Comparison of ENCODE assay signal across 19 cellular contexts in the genomic region with DNA sequence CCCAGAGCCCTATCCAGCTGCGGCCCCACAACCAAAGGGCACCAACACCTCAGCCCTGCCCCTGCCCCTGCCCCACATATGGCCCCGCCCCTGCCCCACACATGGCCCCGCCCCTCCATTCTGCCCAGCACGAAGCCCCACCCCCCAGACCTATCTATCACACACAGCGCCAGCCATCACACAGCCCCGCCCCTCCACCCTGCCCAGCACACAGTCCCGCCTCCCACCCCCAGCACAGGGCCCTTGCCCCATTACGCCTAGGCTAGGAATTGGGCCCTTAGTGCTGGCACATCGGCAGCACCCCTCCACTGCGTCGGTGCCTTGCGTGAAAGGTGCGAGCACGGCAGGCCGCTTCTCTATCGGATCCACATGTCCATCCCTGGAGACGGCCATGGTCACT.
DNase-seq lines count a peak whose midpoint lies in the region; ATAC-seq and TF ChIP-seq lines count a peak whose summit lies in the region.
"Had no signal": no experiment of that assay in that cellular context is flagged by ENCODE, and none has a peak within 500 bp of the region (broad histone marks: within the 10 kb centered on the region; RNA-seq: fewer than 3 reads in every experiment).

No MANE protein-coding gene starts in this region.

- H4K20me1 ChIP-seq in neural progenitor cell (ENCODE audit: low read depth) = peaks cover 27% of the 10 kb centered on the region

- peaks cover 36% of the 10 kb centered on the region for H3F3A ChIP-seq in neural progenitor cell (ENCODE audit: low read depth)

- H3K4me3 ChIP-seq in H7 (ENCODE audit: insufficient read depth, low read depth, low read length) (no peak overlapping the region), neural progenitor cell (no peak overlapping the region)
- H3K4me3 ChIP-seq: lung, smooth muscle cell, transverse colon had no signal

- H3K36me3 ChIP-seq in H7 (replicated peaks; ENCODE audit: control insufficient read depth, insufficient read depth, low read length) (no peaks in the 10 kb centered on the region), neural progenitor cell (no peaks in the 10 kb centered on the region)
- H3K36me3 ChIP-seq: transverse colon had no signal

- H3K27ac ChIP-seq in cingulate gyrus (ENCODE audit: low read depth, low read length) (peak overlapping the region; percentile 98), neural progenitor cell (no peak overlapping the region)
- H3K27ac ChIP-seq: VCaP had no signal

- H3K4me2 ChIP-seq in neural progenitor cell = peak overlapping the region; percentile 29
- H3K4me2 ChIP-seq: smooth muscle cell had no signal

- H3K36me3 Mint-ChIP-seq in neural progenitor cell = peaks cover 7% of the 10 kb centered on the region
- H3K36me3 Mint-ChIP-seq in stimulated activated effector memory CD8-positive, alpha-beta T cell treated with anti-CD3 and anti-CD28 coated beads, Interleukin-12 subunit alpha, Interleukin-12 subunit beta, amount 100 ng/mL, for 72 hours = peaks cover 23% of the 10 kb centered on the region

- peaks cover 77% of the 10 kb centered on the region for H3K4me1 Mint-ChIP-seq in neural progenitor cell
- peaks cover 52% of the 10 kb centered on the region for H3K4me1 Mint-ChIP-seq in stimulated activated effector memory CD8-positive, alpha-beta T cell treated with anti-CD3 and anti-CD28 coated beads, Interleukin-12 subunit alpha, Interleukin-12 subunit beta, amount 100 ng/mL, for 72 hours

- no peak overlapping the region for H2AFZ ChIP-seq in neural progenitor cell (replicated peaks)

- no peaks in the 10 kb centered on the region for H3K27me3 ChIP-seq in H7 (ENCODE audit: control insufficient read depth, insufficient read depth, low read length)
- no peaks in the 10 kb centered on the region for H3K27me3 ChIP-seq in neural progenitor cell
- H3K27me3 ChIP-seq: transverse colon had no signal

- no peaks in the 10 kb centered on the region for H3K9me3 Mint-ChIP-seq in neural progenitor cell
- peaks cover 6% of the 10 kb centered on the region for H3K9me3 Mint-ChIP-seq in stimulated activated effector memory CD8-positive, alpha-beta T cell treated with anti-CD3 and anti-CD28 coated beads, Interleukin-12 subunit alpha, Interleukin-12 subunit beta, amount 100 ng/mL, for 72 hours
- H3K9me3 Mint-ChIP-seq: naive B cell had no signal

- H3K9ac ChIP-seq in neural progenitor cell = no peak overlapping the region

- H3K4me1 ChIP-seq in neural progenitor cell = peaks cover 67% of the 10 kb centered on the region

- no peaks in the 10 kb centered on the region for H3K9me3 ChIP-seq in neural progenitor cell (ENCODE audit: low read depth)
- H3K9me3 ChIP-seq: transverse colon had no signal

- peak overlapping the region; percentile 42 for H3K27ac Mint-ChIP-seq in neural progenitor cell
- no peak overlapping the region for H3K27ac Mint-ChIP-seq in stimulated activated effector memory CD8-positive, alpha-beta T cell treated with anti-CD3 and anti-CD28 coated beads, Interleukin-12 subunit alpha, Interleukin-12 subunit beta, amount 100 ng/mL, for 72 hours

- H3K4me3 Mint-ChIP-seq in neural progenitor cell = no peak overlapping the region
- no peak overlapping the region for H3K4me3 Mint-ChIP-seq in stimulated activated effector memory CD8-positive, alpha-beta T cell treated with anti-CD3 and anti-CD28 coated beads, Interleukin-12 subunit alpha, Interleukin-12 subunit beta, amount 100 ng/mL, for 72 hours
- H3K4me3 Mint-ChIP-seq: naive B cell had no signal

- DNase-seq in H7 (peak; percentile 99), NAMALWA (ENCODE audit: low spot score) (peak; percentile 25), neural progenitor cell (ENCODE audit: low spot score) (no peak), AG08396 (ENCODE audit: low spot score) (no peak)
- DNase-seq in stimulated activated effector memory CD8-positive, alpha-beta T cell treated with anti-CD3 and anti-CD28 coated beads, Interleukin-12 subunit alpha, Interleukin-12 subunit beta, amount 100 ng/mL, for 72 hours (ENCODE audit: low spot score in 2 of 2) = no peak
- DNase-seq: activated gamma-delta T cell treated with Interleukin-2 at 50 U/mL for 16 hours, cortex of kidney, DMS153, naive B cell, NCI-H1092, RPMI8226, SW 1271, transverse colon had no signal

- H3K27me3 Mint-ChIP-seq in neural progenitor cell (ENCODE audit: insufficient read depth, low read depth) = peaks cover 7% of the 10 kb centered on the region
- H3K27me3 Mint-ChIP-seq: naive B cell, progenitor cell of endocrine pancreas had no signal

- H3K79me2 ChIP-seq in neural progenitor cell (ENCODE audit: low read depth) = no peaks in the 10 kb centered on the region

- no peak for ATAC-seq in stimulated activated effector memory CD8-positive, alpha-beta T cell treated with anti-CD3 and anti-CD28 coated beads, Interleukin-12 subunit alpha, Interleukin-12 subunit beta, amount 100 ng/mL, for 72 hours
- no peak for ATAC-seq in GM19328 (IDR thresholded peaks at IDR 0.05; ENCODE audit: unreplicated experiment)

- no peak for TF ChIP-seq CTCF in neural progenitor cell (IDR thresholded peaks at IDR 0.05)

Comparison
In these comparisons a context has a peak if more than half of its experiments do, and no peak if none do; other contexts are left out.
1. DNase-seq: peak in H7 (single experiment) and NAMALWA (single experiment); none in neural progenitor cell (single experiment), stimulated activated effector memory CD8-positive, alpha-beta T cell treated with anti-CD3 and anti-CD28 coated beads, Interleukin-12 subunit alpha, Interleukin-12 subunit beta, amount 100 ng/mL, for 72 hours (0 of 2) and AG08396 (single experiment).